Comparison of ENCODE assay signal across 22 cellular contexts in the genomic region with DNA sequence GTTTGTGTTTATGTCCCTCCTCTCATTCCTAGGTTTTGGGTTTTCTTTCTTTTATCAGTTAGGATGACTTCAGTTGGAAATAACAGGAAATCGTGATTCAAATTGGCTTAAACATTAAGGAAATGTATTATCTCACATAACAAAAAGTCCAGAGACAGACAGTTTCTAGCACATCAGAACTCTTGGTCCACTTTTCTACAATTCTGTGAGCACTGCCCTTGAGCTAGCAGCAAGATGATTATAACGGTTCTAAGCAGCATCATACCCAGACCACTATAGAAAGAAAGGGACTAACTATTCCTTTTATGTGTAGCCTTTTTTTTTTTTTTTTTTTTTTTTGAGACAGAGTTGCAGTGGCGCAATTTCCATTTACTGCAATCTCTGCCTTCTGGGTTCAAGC. TPM values are rescaled to one million over a fixed set of nuclear protein-coding genes. Genes with fewer than 3 reads are reported as not detected.
DNase-seq lines count a peak whose midpoint lies in the region; ATAC-seq and TF ChIP-seq lines count a peak whose summit lies in the region.
"Had no signal": no experiment of that assay in that cellular context is flagged by ENCODE, and none has a peak within 500 bp of the region (broad histone marks: within the 10 kb centered on the region; RNA-seq: fewer than 3 reads in every experiment).

No MANE protein-coding gene starts in this region.

- H3K79me2 ChIP-seq in ACC112 (ENCODE audit: control insufficient read depth, insufficient read depth, low read length, unreplicated experiment) (no peaks in the 10 kb centered on the region), GM23248 (ENCODE audit: insufficient read depth) (no peaks in the 10 kb centered on the region)

- WGBS in GM23248 (ENCODE audit: low coverage in 1 of 2, low lambda C conversion rate in 2 of 2, missing lambda C conversion rate in 2 of 2), 2 experiments, result 61 to 66% methylated on average over 3 of the region's 3 CpGs
- 78% methylated on average over 3 of the region's 3 CpGs for WGBS in suprapubic skin
- WGBS in esophagus muscularis mucosa, result 71% methylated on average over 3 of the region's 3 CpGs

- intact Hi-C loops in esophagus muscularis mucosa (cut with DNase I), result no loop called here

- no peaks in the 10 kb centered on the region; the same call in 1 of the 2 replicates for H3K9me2 ChIP-seq in GM23248 (ENCODE audit: insufficient read depth)

- H3K9me3 ChIP-seq in GM23248 (ENCODE audit: low read depth) (no peaks in the 10 kb centered on the region), T-helper 17 cell (ENCODE audit: control insufficient read depth, low read length, poor library complexity, severe bottlenecking) (no peaks in the 10 kb centered on the region), suprapubic skin (no peaks in the 10 kb centered on the region), esophagus muscularis mucosa (no peaks in the 10 kb centered on the region)
- H3K9me3 ChIP-seq: BLaER1 treated with 17β-estradiol and CSF1 and Interleukin-3, amounts not matched to agents 10 nM and 100 nM; Caco-2 had no signal

- TF ChIP-seq EP300 in suprapubic skin (IDR thresholded peaks at IDR 0.05), result no peak
- no peak for TF ChIP-seq EP300 in esophagus muscularis mucosa (IDR thresholded peaks at IDR 0.05)

- no peak overlapping the region for H3K4me3 Mint-ChIP-seq in T-helper 17 cell
- H3K4me3 Mint-ChIP-seq: B cell; CD4-positive, alpha-beta T cell; CD8-positive, alpha-beta T cell had no signal

- H3K27ac Mint-ChIP-seq in T-helper 17 cell, result peak overlapping the region; percentile 9
- H3K27ac Mint-ChIP-seq: B cell; CD4-positive, alpha-beta T cell; CD8-positive, alpha-beta T cell had no signal

- TF ChIP-seq POLR2A in suprapubic skin (IDR thresholded peaks at IDR 0.05), result no peak
- no peak for TF ChIP-seq POLR2A in esophagus muscularis mucosa (IDR thresholded peaks at IDR 0.05; ENCODE audit: low read depth)

- no peak overlapping the region for H3K27ac ChIP-seq in ACC112 (ENCODE audit: low read depth, low read length)
- H3K27ac ChIP-seq in GM23248, result no peak overlapping the region
- no peak overlapping the region for H3K27ac ChIP-seq in suprapubic skin
- H3K27ac ChIP-seq in esophagus muscularis mucosa (replicated peaks in 1 of 4), result no peak overlapping the region
- H3K27ac ChIP-seq: BLaER1 treated with 17β-estradiol and CSF1 and Interleukin-3, amounts not matched to agents 10 nM and 100 nM; C4-2B had no signal

- H3K4me3 ChIP-seq in ACC112 (ENCODE audit: low read depth, low read length) (no peak overlapping the region), GM23248 (no peak overlapping the region), fibroblast of pulmonary artery (replicated peaks; ENCODE audit: low read depth, low read length) (no peak overlapping the region), suprapubic skin (no peak overlapping the region), esophagus muscularis mucosa (no peak overlapping the region)
- H3K4me3 ChIP-seq: BLaER1 treated with 17β-estradiol and CSF1 and Interleukin-3, amounts not matched to agents 10 nM and 100 nM; GM12878 had no signal

- no peak overlapping the region for H3K4me2 ChIP-seq in GM23248 (ENCODE audit: unreplicated experiment)
- H3K4me2 ChIP-seq: BLaER1 treated with 17β-estradiol and CSF1 and Interleukin-3, amounts not matched to agents 10 nM and 100 nM had no signal

- H4K20me1 ChIP-seq in GM23248 (ENCODE audit: insufficient read depth), result no peaks in the 10 kb centered on the region

- no peaks in the 10 kb centered on the region for H3K36me3 Mint-ChIP-seq in T-helper 17 cell (ENCODE audit: low read depth)
- H3K36me3 Mint-ChIP-seq: CD8-positive, alpha-beta T cell had no signal

- no peak overlapping the region for H3K9ac ChIP-seq in GM23248
- H3K9ac ChIP-seq: BLaER1 treated with 17β-estradiol and CSF1 and Interleukin-3, amounts not matched to agents 10 nM and 100 nM had no signal

- H3K4me1 Mint-ChIP-seq in T-helper 17 cell, result peaks cover 2% of the 10 kb centered on the region

- in situ Hi-C loops in GM23248 (cut with MboI), result no loop called here

- H3K36me3 ChIP-seq in ACC112 (ENCODE audit: insufficient read depth, low read length), result no peaks in the 10 kb centered on the region
- no peaks in the 10 kb centered on the region for H3K36me3 ChIP-seq in GM23248 (ENCODE audit: low read depth)
- no peaks in the 10 kb centered on the region for H3K36me3 ChIP-seq in suprapubic skin
- no peaks in the 10 kb centered on the region for H3K36me3 ChIP-seq in esophagus muscularis mucosa
- H3K36me3 ChIP-seq: BLaER1 treated with 17β-estradiol and CSF1 and Interleukin-3, amounts not matched to agents 10 nM and 100 nM had no signal

- no peak for TF ChIP-seq CTCF in fibroblast of pulmonary artery (IDR thresholded peaks at IDR 0.05; ENCODE audit: low read length, missing control alignments)
- no peak for TF ChIP-seq CTCF in suprapubic skin (IDR thresholded peaks at IDR 0.05)
- TF ChIP-seq CTCF in esophagus muscularis mucosa (IDR thresholded peaks at IDR 0.05), result no peak

- H3K27me3 Mint-ChIP-seq in T-helper 17 cell, result peaks cover 27% of the 10 kb centered on the region
- H3K27me3 Mint-ChIP-seq: B cell had no signal

- no peaks in the 10 kb centered on the region for H3F3A ChIP-seq in GM23248 (ENCODE audit: insufficient read depth)

- ATAC-seq in T-helper 17 cell, result no peak
- no peak for ATAC-seq in GM19397 (IDR thresholded peaks at IDR 0.05; ENCODE audit: unreplicated experiment)
- ATAC-seq: CD8-positive, alpha-beta T cell; GM12878 had no signal

- H3K27me3 ChIP-seq in ACC112 (ENCODE audit: insufficient read depth, low read length), result no peaks in the 10 kb centered on the region
- no peaks in the 10 kb centered on the region for H3K27me3 ChIP-seq in GM23248 (replicated peaks; ENCODE audit: insufficient read depth)
- H3K27me3 ChIP-seq in suprapubic skin, result peaks cover 9% of the 10 kb centered on the region
- peaks cover 0 to 15% (median 3%) of the 10 kb centered on the region in 4 donors for H3K27me3 ChIP-seq in esophagus muscularis mucosa

- H3K4me1 ChIP-seq in ACC112 (ENCODE audit: control insufficient read depth, insufficient read depth, low read length, unreplicated experiment) (no peaks in the 10 kb centered on the region), GM23248 (ENCODE audit: insufficient read depth) (no peaks in the 10 kb centered on the region), suprapubic skin (no peaks in the 10 kb centered on the region), esophagus muscularis mucosa (no peaks in the 10 kb centered on the region)
- H3K4me1 ChIP-seq: BLaER1 treated with 17β-estradiol and CSF1 and Interleukin-3, amounts not matched to agents 10 nM and 100 nM; Caco-2 had no signal

- H2AFZ ChIP-seq in ACC112 (ENCODE audit: low read length, unreplicated experiment) (peak overlapping the region; percentile 32), GM23248 (peak overlapping the region; percentile 34; the same call in 1 of the 2 replicates)

- DNase-seq in GM23248, result no peak
- DNase-seq in T-helper 17 cell, result no peak
- DNase-seq in fibroblast of pulmonary artery (ENCODE audit: low read depth), result peak; percentile 3
- DNase-seq in suprapubic skin (ENCODE audit: low spot score in 2 of 2), result no peak
- no peak for DNase-seq in esophagus muscularis mucosa (ENCODE audit: extremely low spot score)
- no peak for DNase-seq in GM03348 (ENCODE audit: low spot score)
- DNase-seq: 8988T; AML-193; Caco-2; Calu3; CD4-positive, alpha-beta T cell; CD8-positive, alpha-beta T cell; DMS79 treated with DMSO at 0.1 percent for 48 hours; GF-D8 had no signal

RNA-seq across cellular contexts. Expression of gene FCGR2B, which starts 18.9 kb away (rescaled TPM):
- total RNA-seq in GM23248 (2014; rRNA removed; shearing (Covaris generic)), result not detected in 2 replicates
- 0.18 TPM in 1 of 2 replicates, not detected in the other for polyA plus RNA-seq in GM23248 (2016; fragmentation: Nextera tagmentation; extraction: Ambion mirVana)
- total RNA-seq in T-helper 17 cell, result 1 to 10 TPM; 2.6 to 2.9 TPM
- total RNA-seq in suprapubic skin, result 1 to 10 TPM; 5.3 to 9.1 (median 6.0) TPM
- 10 to 100 TPM; 12.7 to 39.8 (median 27.0) TPM for total RNA-seq in esophagus muscularis mucosa
- total RNA-seq: A673; Caco-2; Calu3; CD8-positive, alpha-beta T cell had no signal
- polyA plus RNA-seq: BJ had no signal

RNA-seq across cellular contexts. Expression of gene FCRLA, which starts 25.1 kb away (rescaled TPM):
- total RNA-seq in GM23248 (2014; rRNA removed; shearing (Covaris generic)), result 7.5 and 8.4 TPM in 2 replicates
- 5.3 and 6.8 TPM in 2 replicates for polyA plus RNA-seq in GM23248 (2016; fragmentation: Nextera tagmentation; extraction: Ambion mirVana)
- total RNA-seq in T-helper 17 cell (1 to 10 TPM in 1 of 2 donors, not detected in 1; 3.5 TPM), suprapubic skin (1 to 10 TPM in 3 of 4 donors, not detected in 1; 1.0 to 6.6 (median 1.6) TPM), esophagus muscularis mucosa (under 1 TPM in 2 of 4 donors, not detected in 2; 0.33 to 0.75 TPM)
- total RNA-seq: A673; Caco-2; Calu3; CD4-positive, alpha-beta T cell; CD8-positive, alpha-beta T cell had no signal

RNA-seq across cellular contexts. Expression of gene FCRLB, which starts 39.5 kb away (rescaled TPM):
- total RNA-seq in GM23248 (2014; rRNA removed; shearing (Covaris generic)), result 8.3 and 14.5 TPM in 2 replicates
- 9.4 and 10.1 TPM in 2 replicates for polyA plus RNA-seq in GM23248 (2016; fragmentation: Nextera tagmentation; extraction: Ambion mirVana)
- under 1 TPM; 0.16 to 0.60 TPM for total RNA-seq in T-helper 17 cell
- 1 to 10 TPM in 1 of 4 donors, under 1 TPM in 2, not detected in 1; 0.72 to 1.4 (median 0.81) TPM for total RNA-seq in suprapubic skin
- total RNA-seq in esophagus muscularis mucosa, result 1 to 10 TPM in 1 of 4 donors, under 1 TPM in 2, not detected in 1; 0.34 to 1.3 (median 0.65) TPM

RNA-seq across cellular contexts. Expression of gene FCGR3B, which starts 50.9 kb away (rescaled TPM):
- total RNA-seq in GM23248 (2014; rRNA removed; shearing (Covaris generic)), result not detected in 2 replicates
- not detected in 2 replicates for polyA plus RNA-seq in GM23248 (2016; fragmentation: Nextera tagmentation; extraction: Ambion mirVana)
- total RNA-seq in T-helper 17 cell, result under 1 TPM in 1 of 2 donors, not detected in 1; 0.37 TPM
- total RNA-seq in suprapubic skin, result 10 to 100 TPM in 1 of 4 donors, 1 to 10 TPM in 2, under 1 TPM in 1; 0.97 to 10.4 (median 1.8) TPM
- total RNA-seq in esophagus muscularis mucosa, result 1 to 10 TPM in 2 of 4 donors, under 1 TPM in 1, not detected in 1; 0.17 to 5.0 (median 2.1) TPM
- total RNA-seq: A673; B cell; Caco-2; Calu3; CD4-positive, alpha-beta T cell; CD8-positive, alpha-beta T cell; GM12878 had no signal
- polyA plus RNA-seq: BJ, GM12878 had no signal
